ENCODE assay signal across 7 cellular contexts in the genomic region with DNA sequence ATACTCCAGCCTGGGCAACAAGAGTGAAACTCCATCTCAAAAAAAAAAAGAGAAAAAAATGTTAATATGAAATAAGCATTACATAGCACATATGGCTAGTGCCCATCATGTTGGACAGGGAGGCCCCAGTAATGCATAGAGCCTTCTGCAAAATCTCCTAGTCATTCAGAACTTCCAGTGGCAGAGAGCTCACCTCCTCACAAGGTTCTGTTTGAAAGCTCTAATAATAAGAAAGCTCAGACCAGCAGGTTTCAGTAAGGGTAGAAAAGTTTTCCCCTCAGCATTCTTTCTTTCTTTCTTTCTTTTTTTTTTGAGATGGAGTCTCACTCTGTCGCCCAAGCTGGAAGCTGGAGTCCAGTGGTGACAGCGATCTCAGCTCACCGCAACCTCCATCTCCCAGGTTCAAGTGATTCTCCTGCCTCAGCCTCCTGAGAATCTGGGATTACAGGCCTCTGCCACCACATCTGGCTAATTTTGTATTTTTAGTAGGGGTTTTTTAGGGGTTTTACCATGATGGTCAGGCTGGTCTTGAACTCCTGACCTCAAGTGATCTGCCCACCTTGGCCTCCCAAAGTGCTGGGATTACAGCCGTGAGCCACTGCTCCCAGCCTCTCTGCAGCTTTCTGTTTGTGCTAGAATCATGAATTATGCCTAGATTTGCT. TPM values are rescaled to one million over a fixed set of nuclear protein-coding genes. Genes with fewer than 3 reads are reported as not detected.
A peak's percentile ranks its signal among the peaks of the same experiment; 100 is the strongest.
DNase-seq lines count a peak whose midpoint lies in the region; ATAC-seq, FAIRE-seq and TF ChIP-seq lines count a peak whose summit lies in the region.
"Not testable (repeated sequence)": the region's sequence is repeated elsewhere in the genome, so short reads cannot be mapped to it uniquely, and the experiment has no call there.

No MANE protein-coding gene starts in this region.

- CTCF ChIA-PET in PC-9 (lab: Charles Lee), result not testable (repeated sequence)
- CTCF ChIA-PET in GM12878 (lab: Yijun Ruan, JAX), result interaction anchor here (0.6 to 18.2 kb wide), 10 partner anchors 10 to 379 kb away, joined by 3 to 792 read pairs (median 4); no protein-coding TSS in a partner anchor

- RAD21 ChIA-PET in GM12878 (lab: Charles Lee; ENCODE audit: unreplicated experiment), result interaction anchor here (0.7 to 2.2 kb wide), 7 partner anchors 9 to 108 kb away, joined by 3 to 8 read pairs (median 4); a partner anchor contains a TSS

- not testable (repeated sequence) for H3K9me3 ChIP-seq in PC-9 (ENCODE audit: insufficient read depth, low read depth); GM12878 (replicated peaks; ENCODE audit: control insufficient read depth, insufficient read depth, low read length)

- peak overlapping the region; percentile 71 for H3K27ac Mint-ChIP-seq in stimulated activated naive B cell treated with anti-CD40 and anti-IgM and Interleukin-4, amounts not matched to agents 10 μg/mL and 1 μg/mL and 100 μg/mL, for 72 hours

- not testable (repeated sequence) for H3K27me3 ChIP-seq in GM06990 (replicated peaks; ENCODE audit: control insufficient read depth, insufficient read depth, low read length); PC-9 (ENCODE audit: insufficient read depth, low read depth); GM12878 (replicated peaks in 1 of 2; ENCODE audit: control insufficient read depth in 2 of 2, insufficient read depth in 2 of 2, low read length in 1 of 2)

- not testable (repeated sequence) for H3K79me2 ChIP-seq in PC-9 (ENCODE audit: low read depth); GM12878 (ENCODE audit: control insufficient read depth, insufficient read depth, low read length)

- H3K4me3 ChIP-seq in GM06990 (replicated peaks; ENCODE audit: low read depth, low read length); PC-9; GM12878: not testable (repeated sequence)

- not testable (repeated sequence) for H2AFZ ChIP-seq in PC-9; GM12878 (ENCODE audit: control insufficient read depth, low read depth, low read length)

- ATAC-seq in GM18868 (IDR thresholded peaks at IDR 0.05; ENCODE audit: unreplicated experiment), result peak; percentile 58
- ATAC-seq in HG02798 (IDR thresholded peaks at IDR 0.05; ENCODE audit: poor library complexity, unreplicated experiment), result peak; percentile 28
- ATAC-seq in GM12878, result peak; percentile 76
- peak; percentile 73 to 85 for ATAC-seq in stimulated activated naive B cell treated with anti-CD40 and anti-IgM and Interleukin-4, amounts not matched to agents 10 μg/mL and 1 μg/mL and 100 μg/mL, for 72 hours (replicated peaks)

- POLR2A ChIA-PET in PC-9 (lab: Charles Lee; ENCODE audit: unreplicated experiment), result not testable (repeated sequence)
- POLR2A ChIA-PET in GM12878 (lab: Charles Lee), result interaction anchor here (0.6 to 1.0 kb wide), 7 partner anchors 9 to 113 kb away, joined by 3 read pairs; no protein-coding TSS in a partner anchor

- SMC1A ChIA-PET in GM12878 (lab: Charles Lee; ENCODE audit: uncharacterized antibody, unreplicated experiment), result interaction anchor here (0.7 to 18.2 kb wide), 5 partner anchors 9 to 194 kb away, joined by 3 to 441 read pairs (median 9); no protein-coding TSS in a partner anchor

- peaks cover 23 to 31% of the 10 kb centered on the region in 2 donors for H3K4me1 Mint-ChIP-seq in stimulated activated naive B cell treated with anti-CD40 and anti-IgM and Interleukin-4, amounts not matched to agents 10 μg/mL and 1 μg/mL and 100 μg/mL, for 72 hours

- not testable (repeated sequence) for H3K27me3 Mint-ChIP-seq in stimulated activated naive B cell treated with anti-CD40 and anti-IgM and Interleukin-4, amounts not matched to agents 10 μg/mL and 1 μg/mL and 100 μg/mL, for 72 hours

- H3K4me2 ChIP-seq in PC-9, result peak overlapping the region; percentile 61; the same call in 1 of the 2 replicates
- peak overlapping the region; percentile 41; the same call in 1 of the 2 replicates for H3K4me2 ChIP-seq in GM12878 (ENCODE audit: control insufficient read depth, insufficient read depth)

- H4K20me1 ChIP-seq in PC-9 (ENCODE audit: insufficient read depth); GM12878 (ENCODE audit: control insufficient read depth, insufficient read depth): not testable (repeated sequence)

- peak overlapping the region; percentile 94 for H3K27ac ChIP-seq in PC-9
- H3K27ac ChIP-seq in GM12878 (ENCODE audit: control insufficient read depth, insufficient read depth), result not testable (repeated sequence)

- H3K36me3 ChIP-seq in GM06990 (ENCODE audit: control insufficient read depth, insufficient read depth, low read length); PC-9 (ENCODE audit: low read depth); GM12878 (ENCODE audit: control insufficient read depth in 2 of 2, insufficient read depth in 2 of 2, low read length in 1 of 2): not testable (repeated sequence)

- not testable (repeated sequence) for BruUV-seq in PC-9 (replicated peaks; lab: Mats Ljungman, UMichigan); GM12878 (replicated peaks; lab: Mats Ljungman, UMichigan)

- not testable (repeated sequence) for TF ChIP-seq CTCF in GM06990 (IDR thresholded peaks at IDR 0.05; ENCODE audit: insufficient read depth, low read length, poor library complexity, severe bottlenecking); GM20000 (IDR thresholded peaks at IDR 0.05; ENCODE audit: extremely low read depth, missing control alignments); PC-9 (conservative IDR thresholded peaks at IDR 0.05); GM12878 (IDR thresholded peaks at IDR 0.05 in 2 of 3, conservative IDR thresholded peaks at IDR 0.05 in 1 of 3; ENCODE audit: control insufficient read depth in 2 of 3, extremely low read depth in 1 of 3, insufficient read depth in 1 of 3, low read depth in 3 of 3, low read length in 3 of 3)

- H3K9me3 Mint-ChIP-seq in stimulated activated naive B cell treated with anti-CD40 and anti-IgM and Interleukin-4, amounts not matched to agents 10 μg/mL and 1 μg/mL and 100 μg/mL, for 72 hours, result not testable (repeated sequence)

- H3K36me3 Mint-ChIP-seq in stimulated activated naive B cell treated with anti-CD40 and anti-IgM and Interleukin-4, amounts not matched to agents 10 μg/mL and 1 μg/mL and 100 μg/mL, for 72 hours, result not testable (repeated sequence)

- not testable (repeated sequence) for H3K9ac ChIP-seq in GM12878 (ENCODE audit: control insufficient read depth, insufficient read depth, low read length)

- in situ Hi-C loops in GM12878 (cut with MboI), result not testable (repeated sequence)

- TF ChIP-seq POLR2A in GM12878 (IDR thresholded peaks at IDR 0.05; ENCODE audit: low read depth, low read length), result not testable (repeated sequence)

- not testable (repeated sequence) for FAIRE-seq in GM12878 (lab: Jason Lieb, UNC)

- WGBS in GM12878 (ENCODE audit: insufficient coverage, insufficient replicate concordance, low lambda C conversion rate, missing lambda C conversion rate), result 27% methylated on average over 3 of the region's 4 CpGs

- H3K9me2 ChIP-seq in PC-9 (ENCODE audit: insufficient read depth), result not testable (repeated sequence)

- DNase-seq in GM06990 (ENCODE audit: extremely low read depth, insufficient read length), result peak; percentile 52
- peak; percentile 38 for DNase-seq in GM20000 (ENCODE audit: low spot score)
- DNase-seq in PC-9; GM12878 (ENCODE audit: low read depth, low spot score); stimulated activated naive B cell treated with anti-CD40 and anti-IgM and Interleukin-4, amounts not matched to agents 10 μg/mL and 1 μg/mL and 100 μg/mL, for 72 hours: not testable (repeated sequence)

- H3F3A ChIP-seq in PC-9 (ENCODE audit: insufficient read depth, low read depth), result peaks cover 30% of the 10 kb centered on the region

- TF ChIP-seq EP300 in GM12878 (IDR thresholded peaks at IDR 0.05; ENCODE audit: borderline replicate concordance in 1 of 2, control insufficient read depth in 1 of 2, low read depth in 2 of 2, low read length in 2 of 2), result not testable (repeated sequence)

- intact Hi-C loops in PC-9 (cut with micrococcal nuclease; ENCODE audit: unreplicated experiment); GM12878 (cut with micrococcal nuclease; ENCODE audit: unreplicated experiment): not testable (repeated sequence)

- not testable (repeated sequence) for TF ChIP-seq RAD21 in GM12878 (IDR thresholded peaks at IDR 0.05; ENCODE audit: insufficient read depth, low read depth, low read length)

- not testable (repeated sequence) for H3K4me3 Mint-ChIP-seq in stimulated activated naive B cell treated with anti-CD40 and anti-IgM and Interleukin-4, amounts not matched to agents 10 μg/mL and 1 μg/mL and 100 μg/mL, for 72 hours

- H3K4me1 ChIP-seq in PC-9 (replicated peaks; ENCODE audit: insufficient read depth) (peaks cover 65% of the 10 kb centered on the region), GM12878 (ENCODE audit: control insufficient read depth, insufficient read depth, low read length) (peaks cover 17% of the 10 kb centered on the region)

TF ChIP-seq in GM12878, 131 proteins besides CTCF, POLR2A, EP300 and RAD21 (continues in another document):
- TF ChIP-seq MEF2B (IDR thresholded peaks at IDR 0.05; ENCODE audit: partially characterized antibody, poor library complexity, severe bottlenecking) (peak; percentile 28), MEF2A (IDR thresholded peaks at IDR 0.05; ENCODE audit: insufficient read depth, low read depth, low read length) (0 out of 2 replicates have a peak, but pooled peaks have one; percentile 33), IKZF2 (IDR thresholded peaks at IDR 0.05) (peak in 1 of 2 experiments; percentile 43; a peak in 2 of 4 replicates)

RNA-seq across cellular contexts. Expression of a gene that starts 25.7 kb away (rescaled TPM):
- 157 and 228 TPM in 2 replicates for total RNA-seq in PC-9 (2021)
- total RNA-seq in GM12878 (2013; cell fraction: nucleolus; rRNA removed), result 106 and 109 TPM in 2 replicates
- 314 and 372 TPM in 2 replicates for total RNA-seq in GM12878 (2014; rRNA removed)
- total RNA-seq in GM12878 (2014; rRNA removed; fragmentation: Illumina TruSeq; extraction: Trizol), result 420 and 440 TPM in 2 replicates
- total RNA-seq in GM12878 (2021), result 323 and 329 TPM in 2 replicates
- 226 TPM for polyA plus RNA-seq in GM12878 (2011; ENCODE audit: low read depth)
- 245 and 246 TPM in 2 replicates for polyA plus RNA-seq in GM12878 (2011; rRNA removed)
- 168 and 223 TPM in 2 replicates for polyA plus RNA-seq in GM12878 (2011; cell fraction: cytosol; rRNA removed)
- polyA plus RNA-seq in GM12878 (2011; cell fraction: nucleus; rRNA removed), result 155 and 189 TPM in 2 replicates
- polyA plus RNA-seq in GM12878 (2012), result 300 and 373 TPM in 2 replicates
- polyA plus RNA-seq in GM12878 (2014; fragmentation: Illumina TruSeq; extraction: Trizol), result 448 and 558 TPM in 2 replicates
- 100 to 1,000 TPM; 276 to 376 TPM for polyA plus RNA-seq in GM12878 (2014; fragmentation: Nextera tagmentation; extraction: Ambion mirVana)
- 260 and 293 TPM in 2 replicates for polyA plus RNA-seq in GM12878 (2014; rRNA removed)
- polyA plus RNA-seq in GM12878 (2016; fragmentation: Nextera tagmentation; extraction: Ambion mirVana), result 100 to 1,000 TPM; 464 to 488 TPM
- 127 and 259 TPM in 2 replicates for polyA minus RNA-seq in GM12878 (2011; rRNA and poly(A)+ RNA removed)
- polyA minus RNA-seq in GM12878 (2011; cell fraction: cytosol; rRNA and poly(A)+ RNA removed), result 100.0 and 136 TPM in 2 replicates
- polyA minus RNA-seq in GM12878 (2011; cell fraction: nucleus; rRNA and poly(A)+ RNA removed), result 40.5 and 61.9 TPM in 2 replicates

Comparison
In these comparisons a context has a peak if more than half of its experiments do, and no peak if none do; other contexts are left out.
1. ATAC-seq: peak in every context shown above with its lines; median percentile 79 in stimulated activated naive B cell treated with anti-CD40 and anti-IgM and Interleukin-4, amounts not matched to agents 10 μg/mL and 1 μg/mL and 100 μg/mL, for 72 hours; 76 in GM12878; 58 in GM18868; 28 in HG02798.